In genomic region chr1:220274122-220274855, GRCh38 we compare ENCODE assay signal across 13 cellular contexts. TPM values are rescaled to one million over a fixed set of nuclear protein-coding genes. Genes with fewer than 3 reads are reported as not detected.
DNase-seq lines count a peak whose midpoint lies in the region; ATAC-seq and TF ChIP-seq lines count a peak whose summit lies in the region.
"Had no signal": no experiment of that assay in that cellular context is flagged by ENCODE, and none has a peak within 500 bp of the region (broad histone marks: within the 10 kb centered on the region; RNA-seq: fewer than 3 reads in every experiment).

No MANE protein-coding gene starts in this region.

- no peak overlapping the region for H3K4ac ChIP-seq in mesenchymal stem cell (ENCODE audit: low read depth in 1 of 2, low read length in 2 of 2)

- H3K18ac ChIP-seq in mesenchymal stem cell (ENCODE audit: low read depth in 1 of 2, low read length in 2 of 2) = no peak overlapping the region

- no peak overlapping the region for H4K91ac ChIP-seq in mesenchymal stem cell (ENCODE audit: low read length)

- H2AK5ac ChIP-seq in mesenchymal stem cell (ENCODE audit: low read length, severe bottlenecking) = no peak overlapping the region

- H3K9ac ChIP-seq in mammary epithelial cell (ENCODE audit: insufficient read depth, low read length) (no peak overlapping the region), mesenchymal stem cell (ENCODE audit: low read length) (peak overlapping the region; percentile 5)

- H3K79me2 ChIP-seq in mammary epithelial cell (ENCODE audit: insufficient read depth, low read length) = peaks cover 28% of the 10 kb centered on the region

- in situ Hi-C loops in mammary epithelial cell (cut with MboI; ENCODE audit: low sequenced_read_pairs in 2 of 2) = no loop called here

- H3K79me1 ChIP-seq in mesenchymal stem cell (replicated peaks; ENCODE audit: low read length, poor library complexity, severe bottlenecking) = no peaks in the 10 kb centered on the region

- H3K14ac ChIP-seq in mesenchymal stem cell (ENCODE audit: low read length in 2 of 2) = no peak overlapping the region

- H3K4me1 ChIP-seq in mammary epithelial cell (ENCODE audit: insufficient read depth, low read length) (peaks cover 12% of the 10 kb centered on the region), mesenchymal stem cell (ENCODE audit: control insufficient read depth, insufficient read depth, low read depth, low read length) (no peaks in the 10 kb centered on the region)

- intact Hi-C loops in mammary epithelial cell (cut with micrococcal nuclease) = no loop called here

- no peaks in the 10 kb centered on the region for H3K9me3 ChIP-seq in mammary epithelial cell (replicated peaks; ENCODE audit: insufficient read depth, low read length)
- no peaks in the 10 kb centered on the region for H3K9me3 ChIP-seq in mesenchymal stem cell (ENCODE audit: control insufficient read depth, low read length)

- H3K23ac ChIP-seq in mesenchymal stem cell (ENCODE audit: low read length in 2 of 2) = no peak overlapping the region

- 6% methylated on average over 3 of the region's 3 CpGs for WGBS in mammary epithelial cell (ENCODE audit: low coverage, missing lambda C conversion rate)
- WGBS in mesenchymal stem cell = 88% methylated on average over 3 of the region's 3 CpGs

- dilution Hi-C loops in mammary epithelial cell (cut with HindIII; ENCODE audit: low sequenced_read_pairs) = no loop called here

- TF ChIP-seq POLR2A in NB4 (IDR thresholded peaks at IDR 0.05; ENCODE audit: extremely low read depth, insufficient read length) = no peak

- BruUV-seq in mammary epithelial cell (replicated peaks; lab: Mats Ljungman, UMichigan) = no TSS peak

- H3K27ac ChIP-seq in mammary epithelial cell (ENCODE audit: insufficient read depth, low read depth, low read length) (no peak overlapping the region), mesenchymal stem cell (ENCODE audit: low read length, poor library complexity, severe bottlenecking) (no peak overlapping the region)
- H3K27ac ChIP-seq: C4-2B had no signal

- no peak for ATAC-seq in left lobe of liver
- ATAC-seq: PC-3 had no signal

- H3K27me3 ChIP-seq in mammary epithelial cell (ENCODE audit: insufficient read depth, low read length) = no peaks in the 10 kb centered on the region
- H3K27me3 ChIP-seq in mesenchymal stem cell (ENCODE audit: control insufficient read depth in 1 of 2, insufficient read depth in 1 of 2, low read length in 2 of 2) = peaks cover 0 to 8% of the 10 kb centered on the region in 2 experiments

- H3K4me2 ChIP-seq in mammary epithelial cell (ENCODE audit: insufficient read depth, low read depth, low read length) (no peak overlapping the region), mesenchymal stem cell (ENCODE audit: low read length, poor library complexity, severe bottlenecking) (no peak overlapping the region)

- no peak overlapping the region for H4K8ac ChIP-seq in mesenchymal stem cell (ENCODE audit: low read length)

- H3K36me3 ChIP-seq in mammary epithelial cell (ENCODE audit: insufficient read depth, low read length) = no peaks in the 10 kb centered on the region
- peaks cover 0 to 6% of the 10 kb centered on the region in 2 experiments for H3K36me3 ChIP-seq in mesenchymal stem cell (ENCODE audit: control insufficient read depth in 1 of 2, insufficient read depth in 2 of 2, low read depth in 1 of 2, low read length in 2 of 2)

- DNase-seq in ELR (ENCODE audit: low read depth) (peak; percentile 20), NB4 (ENCODE audit: low read depth) (peak; percentile 84), mammary epithelial cell (peak; percentile 5), mesenchymal stem cell (peak; percentile 25), left lobe of liver (ENCODE audit: low spot score) (no peak), cerebellum (ENCODE audit: low spot score) (no peak)
- DNase-seq in effector CD8-positive, alpha-beta T cell (lab: John Stamatoyannopoulos, UW) = no peak
- no peak for DNase-seq in stimulated activated naive CD4-positive, alpha-beta T cell treated with Interleukin-2 at 50 U/mL for 16 hours (lab: John Stamatoyannopoulos, UW)
- DNase-seq: NCI-H2081 treated with DMSO at 0.1 percent for 48 hours; PC-3; posterior cingulate gyrus; stimulated activated naive CD4-positive, alpha-beta T cell had no signal

- no peak for TF ChIP-seq CTCF in NB4 (IDR thresholded peaks at IDR 0.05; ENCODE audit: low read depth, low read length)
- no peak for TF ChIP-seq CTCF in mammary epithelial cell (conservative IDR thresholded peaks at IDR 0.05 in 1 of 2, IDR thresholded peaks at IDR 0.05 in 1 of 2; ENCODE audit: extremely low read depth in 1 of 2, insufficient read depth in 1 of 2, low read depth in 1 of 2, low read length in 2 of 2)

- CTCF ChIA-PET in mammary epithelial cell (lab: Charles Lee; ENCODE audit: low non-redundant PET) = interaction anchor here (0.7 kb wide), 1 partner anchor 284 kb away, joined by 3 read pairs; no protein-coding TSS in a partner anchor

- no peak overlapping the region for H3K4me3 ChIP-seq in NB4 (ENCODE audit: low read depth, low read length)
- no peak overlapping the region for H3K4me3 ChIP-seq in mammary epithelial cell (replicated peaks in 1 of 3; ENCODE audit: insufficient read depth in 1 of 3, low read depth in 2 of 3, low read length in 3 of 3)
- H3K4me3 ChIP-seq in mesenchymal stem cell (ENCODE audit: insufficient read depth in 1 of 2, low read depth in 1 of 2, low read length in 2 of 2) = no peak overlapping the region

- H2BK120ac ChIP-seq in mesenchymal stem cell (ENCODE audit: low read depth, low read length) = no peak overlapping the region

- no peak overlapping the region for H2BK15ac ChIP-seq in mesenchymal stem cell (ENCODE audit: low read depth, poor library complexity, severe bottlenecking)

- peak overlapping the region; percentile 49 for H2AFZ ChIP-seq in mammary epithelial cell (ENCODE audit: low read depth, low read length)
- no peak overlapping the region for H2AFZ ChIP-seq in mesenchymal stem cell (ENCODE audit: low read depth, low read length)

- H4K20me1 ChIP-seq in mammary epithelial cell (ENCODE audit: insufficient read depth, low read length) = no peaks in the 10 kb centered on the region

- no peak overlapping the region for H2BK5ac ChIP-seq in mesenchymal stem cell (ENCODE audit: low read depth, low read length, poor library complexity, severe bottlenecking)

- H2BK12ac ChIP-seq in mesenchymal stem cell (ENCODE audit: low read length in 2 of 2) = no peak overlapping the region

RNA-seq across cellular contexts. Expression of gene RAB3GAP2, which starts 2.0 kb away (rescaled TPM):
- total RNA-seq in mammary epithelial cell (10 to 100 TPM; 46.3 to 55.3 TPM), left lobe of liver (18.3 TPM), cerebellum (37.8 TPM)
- polyA plus RNA-seq in mammary epithelial cell = 16.7 TPM
- 108 TPM for polyA minus RNA-seq in mammary epithelial cell
- polyA plus RNA-seq in mesenchymal stem cell (2013, experiment 1 of 2) = 14.5 TPM
- polyA plus RNA-seq in mesenchymal stem cell (2013, experiment 2 of 2) = 14.2 TPM

Comparison
In these comparisons a context has a peak if more than half of its experiments do, and no peak if none do; other contexts are left out.
1. DNase-seq: peak in ELR (single experiment), NB4 (single experiment), mammary epithelial cell (single experiment) and mesenchymal stem cell (single experiment); none in left lobe of liver (single experiment), effector CD8-positive, alpha-beta T cell (single experiment), stimulated activated naive CD4-positive, alpha-beta T cell treated with Interleukin-2 at 50 U/mL for 16 hours (single experiment) and cerebellum (single experiment).